In genomic region chr19:21127001-21127400, GRCh38 we compare ENCODE assay signal across 26 cellular contexts.
"Had no signal": no experiment of that assay in that cellular context is flagged by ENCODE, and none has a peak within 500 bp of the region (broad histone marks: within the 10 kb centered on the region; RNA-seq: fewer than 3 reads in every experiment).

No MANE protein-coding gene starts in this region.

- ATAC-seq: esophagus mucosa; foreskin keratinocyte; left cardiac atrium; left ventricle myocardium superior; naive thymus-derived CD4-positive, alpha-beta T cell; right cardiac atrium had no signal

- H3K4me1 ChIP-seq: foreskin keratinocyte, spleen, tibial nerve had no signal

- H3K27me3 Mint-ChIP-seq: activated CD4-positive, alpha-beta memory T cell treated with anti-CD3 and anti-CD28 coated beads for 36 hours; activated naive CD8-positive, alpha-beta T cell treated with anti-CD3 and anti-CD28 coated beads for 36 hours; dendritic cell treated with granulocyte-macrophage colony-stimulating factor and Interleukin-4, amounts not matched to agents 40 ng/mL and 50 ng/mL, for 4 days had no signal

- H3K4me1 Mint-ChIP-seq: activated naive CD8-positive, alpha-beta T cell treated with anti-CD3 and anti-CD28 coated beads for 36 hours; naive thymus-derived CD4-positive, alpha-beta T cell had no signal

- H3K27ac ChIP-seq: brain microvascular endothelial cell, foreskin keratinocyte, spleen, tibial nerve had no signal

- H3K27me3 ChIP-seq: brain microvascular endothelial cell, foreskin keratinocyte, spleen, tibial nerve had no signal

- H3K27ac Mint-ChIP-seq: activated CD4-positive, alpha-beta memory T cell treated with anti-CD3 and anti-CD28 coated beads for 36 hours; activated naive CD4-positive, alpha-beta T cell treated with anti-CD3 and anti-CD28 coated beads for 36 hours; activated naive CD8-positive, alpha-beta T cell treated with anti-CD3 and anti-CD28 coated beads for 36 hours; activated T-helper 1 cell treated with anti-CD3 and anti-CD28 coated beads, Interleukin-12 subunit alpha, Interleukin-12 subunit beta, Interleukin-2, Interleukin-4 antibody, amounts not matched to agents 30 ng/mL and 10 ng/mL and 1 ng/mL, durations not matched to agents 14 hours and 24 hours and 36 hours; dendritic cell treated with granulocyte-macrophage colony-stimulating factor and Interleukin-4, amounts not matched to agents 40 ng/mL and 50 ng/mL, for 4 days; endodermal cell; naive thymus-derived CD4-positive, alpha-beta T cell; T-helper 1 cell treated with Interleukin-12 subunit alpha and Interleukin-12 subunit beta and Interleukin-4 antibody, amounts not matched to agents 30 μg/mL and 1 μg/mL, for 36 hours had no signal

- DNase-seq: activated CD4-positive, alpha-beta memory T cell treated with anti-CD3 and anti-CD28 coated beads for 36 hours; activated CD4-positive, alpha-beta T cell treated with anti-CD3 and anti-CD28 coated beads for 4 hours; activated CD8-positive, alpha-beta memory T cell treated with anti-CD3 and anti-CD28 coated beads, Interleukin-2, amount 50 U/mL, for 4 hours; activated effector memory CD4-positive, alpha-beta T cell treated with anti-CD3 and anti-CD28 coated beads, Interleukin-2, amount 50 U/mL, for 16 hours; activated naive CD4-positive, alpha-beta T cell treated with anti-CD3 and anti-CD28 coated beads for 36 hours; activated naive CD8-positive, alpha-beta T cell treated with anti-CD3 and anti-CD28 coated beads for 36 hours; activated T-cell treated with anti-CD3 and anti-CD28 coated beads, Interleukin-2, amount 50 U/mL, for 1 hour; amniotic stem cell; brain microvascular endothelial cell; caudate nucleus; endodermal cell; foreskin keratinocyte; hippocampal formation; left cardiac atrium; left ventricle myocardium superior; naive thymus-derived CD4-positive, alpha-beta T cell; right cardiac atrium; spleen; stimulated activated naive CD4-positive, alpha-beta T cell treated with Interleukin-2 at 50 U/mL for 16 hours; SW 1271; T-helper 9 cell had no signal

- H3K36me3 ChIP-seq: brain microvascular endothelial cell, tibial nerve had no signal

- H3K4me3 ChIP-seq: spleen, tibial nerve had no signal

- H3K4me3 Mint-ChIP-seq: activated CD4-positive, alpha-beta memory T cell treated with anti-CD3 and anti-CD28 coated beads for 36 hours; activated naive CD4-positive, alpha-beta T cell treated with anti-CD3 and anti-CD28 coated beads for 36 hours; activated naive CD8-positive, alpha-beta T cell treated with anti-CD3 and anti-CD28 coated beads for 36 hours; activated T-helper 1 cell treated with anti-CD3 and anti-CD28 coated beads, Interleukin-12 subunit alpha, Interleukin-12 subunit beta, Interleukin-2, Interleukin-4 antibody, amounts not matched to agents 30 ng/mL and 10 ng/mL and 1 ng/mL, durations not matched to agents 14 hours and 24 hours and 36 hours; dendritic cell treated with granulocyte-macrophage colony-stimulating factor and Interleukin-4, amounts not matched to agents 40 ng/mL and 50 ng/mL, for 4 days; endodermal cell; naive thymus-derived CD4-positive, alpha-beta T cell; T-helper 1 cell treated with Interleukin-12 subunit alpha and Interleukin-12 subunit beta and Interleukin-4 antibody, amounts not matched to agents 30 μg/mL and 1 μg/mL, for 36 hours had no signal
